In genomic region chr9:126499005-126499910, GRCh38 we compare ENCODE assay signal across 8 cellular contexts.
DNase-seq lines count a peak whose midpoint lies in the region; ATAC-seq and TF ChIP-seq lines count a peak whose summit lies in the region.

No MANE protein-coding gene starts in this region.

- H3K9me3 Mint-ChIP-seq in stimulated activated naive CD8-positive, alpha-beta T cell treated with anti-CD3 and anti-CD28 coated beads, Interleukin-15, amount 100 ng/mL, for 72 hours, result no peaks in the 10 kb centered on the region

- peak; percentile 95 for TF ChIP-seq CTCF in GM12872 (IDR thresholded peaks at IDR 0.05; ENCODE audit: insufficient read depth, low read depth, low read length)
- TF ChIP-seq CTCF in dorsolateral prefrontal cortex (IDR thresholded peaks at IDR 0.05 in 54 of 56, conservative IDR thresholded peaks at IDR 0.05 in 2 of 56; ENCODE audit: low read depth in 1 of 56, partially characterized antibody in 56 of 56), result peak; percentile 69 to 100 (median 97)
- TF ChIP-seq CTCF in lung (IDR thresholded peaks at IDR 0.05; ENCODE audit: control extremely low read depth, extremely low read depth), result peak; percentile 79

- H3K27me3 ChIP-seq in dorsolateral prefrontal cortex (no peaks in the 10 kb centered on the region), lung (ENCODE audit: control insufficient read depth, insufficient read depth) (no peaks in the 10 kb centered on the region)

- no peaks in the 10 kb centered on the region for H3K9me3 ChIP-seq in lung (ENCODE audit: control insufficient read depth in 2 of 2, insufficient read depth in 1 of 2, low read length in 1 of 2)

- H3K36me3 ChIP-seq in lung (ENCODE audit: control insufficient read depth in 2 of 2, insufficient read depth in 2 of 2, low read length in 2 of 2), result peaks cover 0 to 17% of the 10 kb centered on the region in 2 donors

- DNase-seq in NCI-H1092 (lab: John Stamatoyannopoulos, UW), result peak; percentile 55
- peak; percentile 21 for DNase-seq in activated CD4-positive, alpha-beta T cell treated with anti-CD3 and anti-CD28 coated beads for 1 hour
- DNase-seq in dorsolateral prefrontal cortex, result peak in 3 of 10 donors; percentile 45 to 66 (median 46)
- peak; percentile 41 for DNase-seq in lung (ENCODE audit: low spot score)
- DNase-seq in stimulated activated naive CD8-positive, alpha-beta T cell treated with anti-CD3 and anti-CD28 coated beads, Interleukin-15, amount 100 ng/mL, for 72 hours, result peak; percentile 40 to 57
- DNase-seq in mucosa of gallbladder (ENCODE audit: low spot score), result no peak

- no peak overlapping the region for H3K27ac Mint-ChIP-seq in stimulated activated naive CD8-positive, alpha-beta T cell treated with anti-CD3 and anti-CD28 coated beads, Interleukin-15, amount 100 ng/mL, for 72 hours

- H3K27me3 Mint-ChIP-seq in stimulated activated naive CD8-positive, alpha-beta T cell treated with anti-CD3 and anti-CD28 coated beads, Interleukin-15, amount 100 ng/mL, for 72 hours, result peaks cover 21% of the 10 kb centered on the region

- H3K27ac ChIP-seq in dorsolateral prefrontal cortex, result peak overlapping the region in 57 of 59 donors; percentile 39 to 88 (median 76)
- no peak overlapping the region for H3K27ac ChIP-seq in lung (ENCODE audit: low read depth in 1 of 2, low read length in 1 of 2)

- H3K4me3 ChIP-seq in dorsolateral prefrontal cortex (peak overlapping the region; percentile 3 to 68 (median 51)), lung (no peak overlapping the region)

- H3K4me3 Mint-ChIP-seq in stimulated activated naive CD8-positive, alpha-beta T cell treated with anti-CD3 and anti-CD28 coated beads, Interleukin-15, amount 100 ng/mL, for 72 hours, result peak overlapping the region in 1 of 2 donors; percentile 73

- peaks cover 0 to 3% of the 10 kb centered on the region in 2 donors for H3K4me1 ChIP-seq in lung (ENCODE audit: control insufficient read depth in 2 of 2, insufficient read depth in 2 of 2, low read length in 2 of 2)

- intact Hi-C loops in dorsolateral prefrontal cortex (cut with DNase I), result loop anchor here in 1 of 2 donors (5.0 kb wide), 1 partner anchor 62 kb away; no protein-coding TSS in a partner anchor

- H3K4me1 Mint-ChIP-seq in stimulated activated naive CD8-positive, alpha-beta T cell treated with anti-CD3 and anti-CD28 coated beads, Interleukin-15, amount 100 ng/mL, for 72 hours, result peaks cover 32% of the 10 kb centered on the region

- peak; percentile 77 for ATAC-seq in lung (ENCODE audit: insufficient read depth, low FRiP score)
- ATAC-seq in stimulated activated naive CD8-positive, alpha-beta T cell treated with anti-CD3 and anti-CD28 coated beads, Interleukin-15, amount 100 ng/mL, for 72 hours, result peak; percentile 64
- no peak for ATAC-seq in GM18519 (IDR thresholded peaks at IDR 0.05; ENCODE audit: low FRiP score, unreplicated experiment)

- 8 to 10% methylated on average over 45 to 46 of the region's 46 CpGs for WGBS in lung, 2 donors

Comparison
In these comparisons a context has a peak if more than half of its experiments do, and no peak if none do; other contexts are left out.
1. H3K27ac ChIP-seq: peak in dorsolateral prefrontal cortex (57 of 59); none in lung (0 of 2).
2. Peak in every context shown above with its lines, with median percentiles within 50 percentile points of each other: CTCF ChIP-seq.